17 cellular contexts compared by ENCODE assay signal in the genomic region with DNA sequence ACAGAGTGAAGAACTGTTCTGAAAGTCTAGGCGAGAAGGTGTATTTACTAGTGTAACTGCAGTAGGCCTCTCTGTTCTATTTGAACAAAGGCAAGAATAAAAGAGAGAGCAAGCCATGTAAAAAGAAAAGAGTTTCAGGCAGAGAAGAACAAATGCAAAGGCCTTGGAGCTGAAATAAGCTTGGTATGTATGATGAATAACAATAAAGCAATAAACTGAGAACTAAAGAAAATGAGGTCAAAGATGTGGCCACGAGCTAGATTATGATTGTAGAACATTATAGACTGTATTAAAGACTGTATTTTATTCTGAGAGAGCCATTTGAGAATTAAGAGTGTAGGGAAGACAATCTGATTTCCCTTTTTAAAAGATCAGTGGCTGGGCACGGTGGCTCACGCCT.
A peak's percentile ranks its signal among the peaks of the same experiment; 100 is the strongest.
DNase-seq lines count a peak whose midpoint lies in the region; ATAC-seq and TF ChIP-seq lines count a peak whose summit lies in the region.
"Had no signal": no experiment of that assay in that cellular context is flagged by ENCODE, and none has a peak within 500 bp of the region (broad histone marks: within the 10 kb centered on the region; RNA-seq: fewer than 3 reads in every experiment).

No MANE protein-coding gene starts in this region.

- TF ChIP-seq POLR2A in tibial nerve (IDR thresholded peaks at IDR 0.05) = no peak

- H3K4me1 ChIP-seq in mucosa of descending colon (ENCODE audit: low read depth) (no peaks in the 10 kb centered on the region), tibial nerve (no peaks in the 10 kb centered on the region)

- 80 to 81% methylated on average over 4 of the region's 4 CpGs for WGBS in tibial nerve, 2 donors

- H3K4me3 ChIP-seq in mucosa of descending colon (no peak overlapping the region), tibial nerve (no peak overlapping the region)
- H3K4me3 ChIP-seq: BLaER1 treated with 17β-estradiol and CSF1 and Interleukin-3, amounts not matched to agents 10 nM and 100 nM; GM23248 had no signal

- no peak overlapping the region for H3K27ac ChIP-seq in tibial nerve
- H3K27ac ChIP-seq: BLaER1 treated with 17β-estradiol and CSF1 and Interleukin-3, amounts not matched to agents 10 nM and 100 nM; GM23248 had no signal

- H3K4me1 Mint-ChIP-seq in stimulated activated naive CD8-positive, alpha-beta T cell treated with anti-CD3 and anti-CD28 coated beads, Interleukin-15, Interleukin-2, amounts not matched to agents 100 ng/mL and 50 ng/mL, for 24 hours (ENCODE audit: low read depth) = no peaks in the 10 kb centered on the region
- H3K4me1 Mint-ChIP-seq in T-helper 17 cell = peaks cover 6% of the 10 kb centered on the region
- H3K4me1 Mint-ChIP-seq: CD8-positive, alpha-beta memory T cell had no signal

- ATAC-seq in stimulated activated naive CD8-positive, alpha-beta T cell treated with anti-CD3 and anti-CD28 coated beads, Interleukin-15, Interleukin-2, amounts not matched to agents 100 U/mL and 50 U/mL, for 24 hours = no peak
- ATAC-seq in T-helper 17 cell = no peak
- ATAC-seq in mucosa of descending colon = peak; percentile 71
- ATAC-seq in HG03432 (IDR thresholded peaks at IDR 0.05; ENCODE audit: unreplicated experiment) = no peak
- ATAC-seq: HCT116 had no signal

- H3K27me3 Mint-ChIP-seq in stimulated activated naive CD8-positive, alpha-beta T cell treated with anti-CD3 and anti-CD28 coated beads, Interleukin-15, Interleukin-2, amounts not matched to agents 100 ng/mL and 50 ng/mL, for 24 hours = no peaks in the 10 kb centered on the region
- no peaks in the 10 kb centered on the region for H3K27me3 Mint-ChIP-seq in T-helper 17 cell
- H3K27me3 Mint-ChIP-seq: B cell; CD8-positive, alpha-beta memory T cell had no signal

- H3K36me3 ChIP-seq in mucosa of descending colon (ENCODE audit: low read depth) (no peaks in the 10 kb centered on the region), tibial nerve (peaks cover 0 to 18% (median 0%) of the 10 kb centered on the region in 3 donors)

- H3K36me3 Mint-ChIP-seq in stimulated activated naive CD8-positive, alpha-beta T cell treated with anti-CD3 and anti-CD28 coated beads, Interleukin-15, Interleukin-2, amounts not matched to agents 100 ng/mL and 50 ng/mL, for 24 hours (ENCODE audit: low read depth) = peaks cover 39% of the 10 kb centered on the region
- peaks cover 8% of the 10 kb centered on the region for H3K36me3 Mint-ChIP-seq in T-helper 17 cell (ENCODE audit: low read depth)

- intact Hi-C loops in mucosa of descending colon (cut with DNase I, micrococcal nuclease) = no loop called here

- H3K27ac Mint-ChIP-seq in stimulated activated naive CD8-positive, alpha-beta T cell treated with anti-CD3 and anti-CD28 coated beads, Interleukin-15, Interleukin-2, amounts not matched to agents 100 ng/mL and 50 ng/mL, for 24 hours = peak overlapping the region; percentile 19
- H3K27ac Mint-ChIP-seq in T-helper 17 cell = peak overlapping the region; percentile 66
- H3K27ac Mint-ChIP-seq: B cell, HFFc6 had no signal

- DNase-seq in stimulated activated naive CD8-positive, alpha-beta T cell treated with anti-CD3 and anti-CD28 coated beads, Interleukin-15, Interleukin-2, amounts not matched to agents 100 U/mL and 50 U/mL, for 24 hours = no peak
- DNase-seq in T-helper 17 cell (no peak), mucosa of descending colon (no peak), tibial nerve (ENCODE audit: low spot score in 2 of 2) (no peak), NCI-H146 (lab: John Stamatoyannopoulos, UW) (no peak)
- DNase-seq: CD8-positive, alpha-beta memory T cell; COR-L47; DMS 273 treated with DMSO at 0.1 percent for 48 hours; DMS53; GM23248; HFFc6; IMR-90 had no signal

- H3K27me3 ChIP-seq in tibial nerve = no peaks in the 10 kb centered on the region
- H3K27me3 ChIP-seq: BLaER1 treated with 17β-estradiol and CSF1 and Interleukin-3, amounts not matched to agents 10 nM and 100 nM had no signal

- no peak overlapping the region for H3K4me3 Mint-ChIP-seq in stimulated activated naive CD8-positive, alpha-beta T cell treated with anti-CD3 and anti-CD28 coated beads, Interleukin-15, Interleukin-2, amounts not matched to agents 100 ng/mL and 50 ng/mL, for 24 hours
- H3K4me3 Mint-ChIP-seq in T-helper 17 cell = no peak overlapping the region
- H3K4me3 Mint-ChIP-seq: B cell; CD8-positive, alpha-beta memory T cell; HFFc6 had no signal

- H3K9me3 Mint-ChIP-seq in stimulated activated naive CD8-positive, alpha-beta T cell treated with anti-CD3 and anti-CD28 coated beads, Interleukin-15, Interleukin-2, amounts not matched to agents 100 ng/mL and 50 ng/mL, for 24 hours = no peaks in the 10 kb centered on the region
- H3K9me3 Mint-ChIP-seq: CD8-positive, alpha-beta memory T cell; HFFc6 had no signal

- TF ChIP-seq EP300 in tibial nerve (IDR thresholded peaks at IDR 0.05) = no peak

- TF ChIP-seq CTCF in mucosa of descending colon (IDR thresholded peaks at IDR 0.05) (no peak), tibial nerve (IDR thresholded peaks at IDR 0.05) (no peak)

- H3K9me3 ChIP-seq in T-helper 17 cell (ENCODE audit: control insufficient read depth, low read length, poor library complexity, severe bottlenecking) = no peaks in the 10 kb centered on the region
- no peaks in the 10 kb centered on the region for H3K9me3 ChIP-seq in mucosa of descending colon
- H3K9me3 ChIP-seq in tibial nerve = no peaks in the 10 kb centered on the region
- H3K9me3 ChIP-seq: BLaER1 treated with 17β-estradiol and CSF1 and Interleukin-3, amounts not matched to agents 10 nM and 100 nM had no signal
